ENCODE assay signal across 21 cellular contexts in genomic region chr14:96538663-96539317, GRCh38. TPM values are rescaled to one million over a fixed set of nuclear protein-coding genes. Genes with fewer than 3 reads are reported as not detected.
DNase-seq lines count a peak whose midpoint lies in the region; ATAC-seq and TF ChIP-seq lines count a peak whose summit lies in the region.
"Had no signal": no experiment of that assay in that cellular context is flagged by ENCODE, and none has a peak within 500 bp of the region (broad histone marks: within the 10 kb centered on the region; RNA-seq: fewer than 3 reads in every experiment).

No MANE protein-coding gene starts in this region.

- H3K36me3 ChIP-seq in PC-9 (ENCODE audit: low read depth) (no peaks in the 10 kb centered on the region), mucosa of descending colon (ENCODE audit: low read depth) (no peaks in the 10 kb centered on the region)

- DNase-seq in EH (ENCODE audit: low read depth) (peak; percentile 9), PC-9 (no peak), epithelial cell of esophagus (ENCODE audit: low read depth) (peak; percentile 4), mucosa of descending colon (no peak), DMS53 treated with DMSO at 0.1 percent for 48 hours (lab: John Stamatoyannopoulos, UW; ENCODE audit: unreplicated experiment) (no peak), Right ventricle myocardium inferior (ENCODE audit: missing footprints) (no peak)
- DNase-seq: activated CD4-positive, CD25-positive, alpha-beta regulatory T cell; activated CD8-positive, alpha-beta memory T cell treated with anti-CD3 and anti-CD28 coated beads, Interleukin-2, amount 50 U/mL, for 48 hours; activated naive CD8-positive, alpha-beta T cell treated with anti-CD3 and anti-CD28 coated beads, Interleukin-2, amount 10 ng/mL, durations not matched to agents 7 days and 5 days; DND-41; H7; mammary epithelial cell; NCI-H2029 treated with DMSO at 0.1 percent for 48 hours; NCI-H526; Peyer's patch; retina; T-cell had no signal

- H3K4me1 ChIP-seq in PC-9 (replicated peaks; ENCODE audit: insufficient read depth) (no peaks in the 10 kb centered on the region), mucosa of descending colon (ENCODE audit: low read depth) (no peaks in the 10 kb centered on the region)
- H3K4me1 ChIP-seq: BLaER1, Peyer's patch had no signal

- no peaks in the 10 kb centered on the region for H3F3A ChIP-seq in PC-9 (ENCODE audit: insufficient read depth, low read depth)

- no peak overlapping the region for H3K4me2 ChIP-seq in PC-9
- H3K4me2 ChIP-seq: BLaER1 had no signal

- POLR2A ChIA-PET in PC-9 (lab: Charles Lee; ENCODE audit: unreplicated experiment) = no interaction called here

- TF ChIP-seq CTCF in PC-9 (conservative IDR thresholded peaks at IDR 0.05) (no peak), epithelial cell of esophagus (IDR thresholded peaks at IDR 0.05; ENCODE audit: insufficient read depth, low read depth, low read length, missing control alignments) (no peak), mucosa of descending colon (IDR thresholded peaks at IDR 0.05) (no peak)

- ATAC-seq in mucosa of descending colon (peak; percentile 30), HG03139 (IDR thresholded peaks at IDR 0.05; ENCODE audit: unreplicated experiment) (no peak), GM19324 (IDR thresholded peaks at IDR 0.05; ENCODE audit: low FRiP score, unreplicated experiment) (no peak), Right ventricle myocardium inferior (no peak)
- ATAC-seq: T-cell had no signal

- H3K4me3 ChIP-seq in PC-9 (no peak overlapping the region), epithelial cell of esophagus (ENCODE audit: low read length) (no peak overlapping the region), mucosa of descending colon (no peak overlapping the region)
- H3K4me3 ChIP-seq: BLaER1, Peyer's patch, thoracic aorta had no signal

- no peaks in the 10 kb centered on the region for H3K79me2 ChIP-seq in PC-9 (ENCODE audit: low read depth)

- peak overlapping the region; percentile 12; the same call in 1 of the 2 replicates for H3K27ac ChIP-seq in PC-9
- H3K27ac ChIP-seq: BLaER1, Peyer's patch, thoracic aorta had no signal

- CTCF ChIA-PET in PC-9 (lab: Charles Lee) = no interaction called here

- H3K27me3 ChIP-seq in PC-9 (ENCODE audit: insufficient read depth, low read depth) = no peaks in the 10 kb centered on the region
- H3K27me3 ChIP-seq: BLaER1, Peyer's patch had no signal

- H3K9me3 ChIP-seq in PC-9 (ENCODE audit: insufficient read depth, low read depth) (no peaks in the 10 kb centered on the region), mucosa of descending colon (no peaks in the 10 kb centered on the region)
- H3K9me3 ChIP-seq: BLaER1, Peyer's patch, thoracic aorta had no signal

- H4K20me1 ChIP-seq in PC-9 (ENCODE audit: insufficient read depth) = no peaks in the 10 kb centered on the region
- H4K20me1 ChIP-seq: BLaER1 had no signal

- no TSS peak for BruUV-seq in PC-9 (replicated peaks; lab: Mats Ljungman, UMichigan)

- intact Hi-C loops in PC-9 (cut with micrococcal nuclease; ENCODE audit: unreplicated experiment) (no loop called here), mucosa of descending colon (cut with DNase I, micrococcal nuclease) (no loop called here), Right ventricle myocardium inferior (cut with DNase I) (no loop called here)

- no peak overlapping the region for H2AFZ ChIP-seq in PC-9

- no peaks in the 10 kb centered on the region for H3K9me2 ChIP-seq in PC-9 (ENCODE audit: insufficient read depth)

RNA-seq across cellular contexts. Expression of gene PAPOLA, which starts 36.6 kb away (rescaled TPM):
- total RNA-seq in PC-9 (2021) (59.5 and 68.4 TPM in 2 replicates), mucosa of descending colon (100 to 1,000 TPM; 146 to 214 (median 212) TPM), Right ventricle myocardium inferior (141 TPM)

Comparison
In these comparisons a context has a peak if more than half of its experiments do, and no peak if none do; other contexts are left out.
1. DNase-seq: peak in EH (single experiment) and epithelial cell of esophagus (single experiment); none in PC-9 (0 of 2), mucosa of descending colon (0 of 3), DMS53 treated with DMSO at 0.1 percent for 48 hours (single experiment) and Right ventricle myocardium inferior (single experiment).